In genomic region chr21:46322351-46323226, GRCh38 we compare ENCODE assay signal across 8 cellular contexts. TPM values are rescaled to one million over a fixed set of nuclear protein-coding genes. Genes with fewer than 3 reads are reported as not detected.
A peak's percentile ranks its signal among the peaks of the same experiment; 100 is the strongest.
DNase-seq lines count a peak whose midpoint lies in the region; ATAC-seq and TF ChIP-seq lines count a peak whose summit lies in the region.

No MANE protein-coding gene starts in this region.

- H4K20me1 ChIP-seq in IMR-90 (ENCODE audit: insufficient read depth, low read length): peaks cover 13% of the 10 kb centered on the region

- H4K5ac ChIP-seq in IMR-90 (ENCODE audit: low read depth, low read length): peak overlapping the region; percentile 50

- CTCF ChIA-PET in CD4-positive, alpha-beta memory T cell (lab: Charles Lee; ENCODE audit: partially characterized antibody): interaction anchor here (0.9 to 1.6 kb wide), 3 partner anchors 12 to 179 kb away, joined by 3 to 4 read pairs (median 4); no protein-coding TSS in a partner anchor
- CTCF ChIA-PET in IMR-90 (lab: Yijun Ruan, JAX): no interaction called here

- no peaks in the 10 kb centered on the region for H3K9me3 ChIP-seq in CD4-positive, alpha-beta memory T cell (ENCODE audit: control insufficient read depth in 1 of 2, low read length in 2 of 2)
- H3K9me3 ChIP-seq in IMR-90 (ENCODE audit: control insufficient read depth, insufficient read depth, low read length): no peaks in the 10 kb centered on the region
- no peaks in the 10 kb centered on the region for H3K9me3 ChIP-seq in iPS-15b (ENCODE audit: control insufficient read depth, insufficient read depth, low read length)

- peaks cover 10% of the 10 kb centered on the region; the same call in 1 of the 2 replicates for H3K9me1 ChIP-seq in IMR-90 (ENCODE audit: insufficient read depth, low read length)

- BruUV-seq in IMR-90 (replicated peaks; lab: Mats Ljungman, UMichigan): no TSS peak

- peak overlapping the region; percentile 93 for H2AFZ ChIP-seq in IMR-90 (replicated peaks; ENCODE audit: low read length, poor library complexity)

- H3K27me3 ChIP-seq in CD4-positive, alpha-beta memory T cell (ENCODE audit: insufficient read depth, low read length): no peaks in the 10 kb centered on the region
- H3K27me3 ChIP-seq in IMR-90 (ENCODE audit: control insufficient read depth, insufficient read depth, low read length): no peaks in the 10 kb centered on the region
- H3K27me3 ChIP-seq in iPS-15b (ENCODE audit: control insufficient read depth, insufficient read depth, low read length): no peaks in the 10 kb centered on the region

- peaks cover 25 to 61% of the 10 kb centered on the region in 2 experiments for H3K79me1 ChIP-seq in IMR-90 (ENCODE audit: low read depth in 1 of 2, low read length in 2 of 2)

- no peak overlapping the region; the same call in 2 of the 3 replicates for H2BK15ac ChIP-seq in IMR-90 (ENCODE audit: low read depth, low read length)

- 1% methylated on average over 18 of the region's 50 CpGs; no CpG with 5 or more reads in 1 of the 2 experiments for WGBS in IMR-90 (ENCODE audit: extremely low coverage in 2 of 2, insufficient read length in 1 of 2), 2 experiments

- no peak overlapping the region for H3K18ac ChIP-seq in IMR-90 (ENCODE audit: low read depth, low read length)

- H3K36me3 ChIP-seq in CD4-positive, alpha-beta memory T cell (ENCODE audit: insufficient read depth, low read length): no peaks in the 10 kb centered on the region
- H3K36me3 ChIP-seq in IMR-90 (ENCODE audit: control insufficient read depth, insufficient read depth, low read length) (peaks cover under 1% of the 10 kb centered on the region), iPS-15b (ENCODE audit: control insufficient read depth, insufficient read depth, low read length) (peaks cover 8% of the 10 kb centered on the region)

- H3K4me1 Mint-ChIP-seq in CD4-positive, alpha-beta memory T cell: peaks cover 15 to 44% (median 28%) of the 10 kb centered on the region in 4 donors
- H3K4me1 Mint-ChIP-seq in activated T-helper 17 cell treated with anti-CD3 and anti-CD28 coated beads, Interleukin-2, amount 50 U/mL, for 72 hours: peaks cover 25% of the 10 kb centered on the region

- peak overlapping the region; percentile 73 to 93 for H3K4me3 ChIP-seq in CD4-positive, alpha-beta memory T cell (ENCODE audit: low read length in 2 of 2)
- peak overlapping the region; percentile 73 for H3K4me3 ChIP-seq in IMR-90 (ENCODE audit: insufficient read depth, low read depth, low read length)
- H3K4me3 ChIP-seq in iPS-15b (ENCODE audit: low read depth, low read length): peak overlapping the region; percentile 93

- peaks cover 0 to 2% (median 0%) of the 10 kb centered on the region in 8 donors for H3K9me3 Mint-ChIP-seq in CD4-positive, alpha-beta memory T cell
- no peaks in the 10 kb centered on the region for H3K9me3 Mint-ChIP-seq in activated T-helper 17 cell treated with anti-CD3 and anti-CD28 coated beads, Interleukin-2, amount 50 U/mL, for 72 hours

- intact Hi-C loops in CD4-positive, alpha-beta memory T cell (cut with micrococcal nuclease): loop anchor here (10.0 kb wide), 1 partner anchor 348 kb away; no protein-coding TSS in a partner anchor
- intact Hi-C loops in IMR-90 (cut with micrococcal nuclease): loop anchor here (1.0 to 10.0 kb wide), 2 partner anchors 36 to 348 kb away; partner anchors contain the start of gene YBEY

- peak in 3 of 5 donors; percentile 5 to 11 (median 6) for DNase-seq in CD4-positive, alpha-beta memory T cell
- peak; percentile 47 for DNase-seq in IMR-90
- DNase-seq in stimulated activated CD4-positive, alpha-beta T cell treated with anti-CD3 and anti-CD28 coated beads, Interleukin-2, amount 100 ng/mL, for 24 hours: peak; percentile 22 to 38

- H2BK120ac ChIP-seq in IMR-90 (ENCODE audit: low read depth, low read length): peak overlapping the region; percentile 25; the same call in 1 of the 2 replicates

- H2AK5ac ChIP-seq in IMR-90 (ENCODE audit: low read depth, low read length): peak overlapping the region; percentile 76

- no peak for ATAC-seq in IMR-90 (ENCODE audit: low read depth)
- ATAC-seq in activated T-helper 17 cell treated with anti-CD3 and anti-CD28 coated beads, Interleukin-2, amount 50 U/mL, for 72 hours (replicated peaks): no peak
- no peak for ATAC-seq in GM19324 (IDR thresholded peaks at IDR 0.05; ENCODE audit: low FRiP score, unreplicated experiment)
- ATAC-seq in GM21528 (IDR thresholded peaks at IDR 0.05; ENCODE audit: low FRiP score, unreplicated experiment): no peak
- no peak for ATAC-seq in HG02623 (IDR thresholded peaks at IDR 0.05; ENCODE audit: unreplicated experiment)

- peak overlapping the region; percentile 53 for H4K91ac ChIP-seq in IMR-90 (ENCODE audit: insufficient read depth, low read depth, low read length)

- peak overlapping the region; percentile 80 for H3K4ac ChIP-seq in IMR-90 (ENCODE audit: low read depth, low read length)

- TF ChIP-seq POLR2A in IMR-90 (IDR thresholded peaks at IDR 0.05; ENCODE audit: low read depth, low read length): no peak

- H3K9ac ChIP-seq in IMR-90 (ENCODE audit: low read depth, low read length) (peak overlapping the region; percentile 54), iPS-15b (ENCODE audit: low read depth, low read length) (peak overlapping the region; percentile 94)

- H3K56ac ChIP-seq in IMR-90 (ENCODE audit: extremely low read depth, insufficient read depth, low read length): peak overlapping the region; percentile 77

- in situ Hi-C loops in IMR-90 (cut with MboI; ENCODE audit: low sequenced_read_pairs): no loop called here

- H2BK20ac ChIP-seq in IMR-90 (ENCODE audit: low read depth, low read length): no peak overlapping the region

- peak overlapping the region in 6 of 7 donors; percentile 31 to 91 (median 78) for H3K27ac Mint-ChIP-seq in CD4-positive, alpha-beta memory T cell
- H3K27ac Mint-ChIP-seq in activated T-helper 17 cell treated with anti-CD3 and anti-CD28 coated beads, Interleukin-2, amount 50 U/mL, for 72 hours: peak overlapping the region; percentile 91

- H3K4me1 ChIP-seq in CD4-positive, alpha-beta memory T cell (ENCODE audit: insufficient read depth, low read length): peaks cover 28% of the 10 kb centered on the region
- H3K4me1 ChIP-seq in IMR-90 (ENCODE audit: control insufficient read depth, insufficient read depth, low read length): peaks cover 11% of the 10 kb centered on the region
- H3K4me1 ChIP-seq in iPS-15b (ENCODE audit: control insufficient read depth, insufficient read depth, low read length): peaks cover 4% of the 10 kb centered on the region

- TF ChIP-seq CTCF in IMR-90 (conservative IDR thresholded peaks at IDR 0.05; ENCODE audit: low read depth, low read length): no peak

- H3K4me3 Mint-ChIP-seq in CD4-positive, alpha-beta memory T cell: peak overlapping the region; percentile 88 to 98 (median 96)
- H3K4me3 Mint-ChIP-seq in activated T-helper 17 cell treated with anti-CD3 and anti-CD28 coated beads, Interleukin-2, amount 50 U/mL, for 72 hours: peak overlapping the region; percentile 92

- H3K27me3 Mint-ChIP-seq in CD4-positive, alpha-beta memory T cell: no peaks in the 10 kb centered on the region
- H3K27me3 Mint-ChIP-seq in activated T-helper 17 cell treated with anti-CD3 and anti-CD28 coated beads, Interleukin-2, amount 50 U/mL, for 72 hours: no peaks in the 10 kb centered on the region

- dilution Hi-C loops in IMR-90 (cut with HindIII; ENCODE audit: low sequenced_read_pairs, unreplicated experiment): no loop called here

- no peak; the same call in 1 of the 2 replicates for TF ChIP-seq RAD21 in IMR-90 (IDR thresholded peaks at IDR 0.05; ENCODE audit: low read length)

- peak overlapping the region; percentile 63 for H3K4me2 ChIP-seq in IMR-90 (ENCODE audit: low read depth, low read length)

- H2AK9ac ChIP-seq in IMR-90 (replicated peaks; ENCODE audit: low read depth, low read length, poor library complexity): peak overlapping the region; percentile 97

- peak overlapping the region; percentile 57 to 86 for H4K8ac ChIP-seq in IMR-90 (ENCODE audit: low read depth in 2 of 2, low read length in 2 of 2)

- POLR2A ChIA-PET in CD4-positive, alpha-beta memory T cell (lab: Charles Lee; ENCODE audit: partially characterized antibody): interaction anchor here (0.6 to 1.8 kb wide), 5 partner anchors 26 to 137 kb away, joined by 3 to 16 read pairs (median 4); partner anchors contain the start of genes MCM3AP and YBEY
- POLR2A ChIA-PET in IMR-90 (lab: Charles Lee; ENCODE audit: unreplicated experiment): no interaction called here

- H3K36me3 Mint-ChIP-seq in CD4-positive, alpha-beta memory T cell: peaks cover 4 to 15% of the 10 kb centered on the region in 2 donors
- H3K36me3 Mint-ChIP-seq in activated T-helper 17 cell treated with anti-CD3 and anti-CD28 coated beads, Interleukin-2, amount 50 U/mL, for 72 hours (ENCODE audit: low read depth): peaks cover 36% of the 10 kb centered on the region

- H2BK5ac ChIP-seq in IMR-90 (ENCODE audit: low read depth, low read length, poor library complexity, severe bottlenecking): peak overlapping the region; percentile 31

- H3K27ac ChIP-seq in CD4-positive, alpha-beta memory T cell (ENCODE audit: low read depth, low read length): peak overlapping the region; percentile 94
- peak overlapping the region; percentile 59 for H3K27ac ChIP-seq in IMR-90 (ENCODE audit: insufficient read depth, low read length)

- peak overlapping the region; percentile 93 for H3K23ac ChIP-seq in IMR-90 (ENCODE audit: low read depth, low read length)

- peak overlapping the region; percentile 91 for H3K14ac ChIP-seq in IMR-90 (replicated peaks; ENCODE audit: low read depth, low read length)

RNA-seq across cellular contexts. Expression of gene C21orf58, which starts 1.1 kb away (rescaled TPM):
- total RNA-seq in CD4-positive, alpha-beta memory T cell: 1 to 10 TPM; 8.2 to 9.4 TPM
- 1 to 10 TPM in 1 of 2 donors, under 1 TPM in 1; 0.35 to 1.1 TPM for polyA plus RNA-seq in CD4-positive, alpha-beta memory T cell
- 2.5 and 2.7 TPM in 2 replicates for total RNA-seq in IMR-90 (2012; rRNA removed)
- 5.3 and 6.2 TPM in 2 replicates for polyA plus RNA-seq in IMR-90 (2012; rRNA removed)
- 2.8 and 3.1 TPM in 2 replicates for polyA plus RNA-seq in IMR-90 (2012; cell fraction: cytosol; rRNA removed)
- polyA plus RNA-seq in IMR-90 (2012; cell fraction: nucleus; rRNA removed; ENCODE audit: low replicate concordance): 20.8 and 32.3 TPM in 2 replicates
- 10 to 100 TPM; 21.4 to 24.3 TPM for total RNA-seq in activated T-helper 17 cell treated with anti-CD3 and anti-CD28 coated beads, Interleukin-2, amount 50 U/mL, for 72 hours

RNA-seq across cellular contexts. Expression of gene PCNT, which starts 1.4 kb away (rescaled TPM):
- 10 to 100 TPM; 46.9 to 52.1 TPM for total RNA-seq in CD4-positive, alpha-beta memory T cell
- 10 to 100 TPM in 1 of 2 donors, 1 to 10 TPM in 1; 2.0 to 25.2 TPM for polyA plus RNA-seq in CD4-positive, alpha-beta memory T cell
- 10.0 and 14.2 TPM in 2 replicates for total RNA-seq in IMR-90 (2012; rRNA removed)
- polyA plus RNA-seq in IMR-90 (2012; rRNA removed): 19.4 and 19.5 TPM in 2 replicates
- polyA plus RNA-seq in IMR-90 (2012; cell fraction: cytosol; rRNA removed): 7.2 and 7.8 TPM in 2 replicates
- polyA plus RNA-seq in IMR-90 (2012; cell fraction: nucleus; rRNA removed; ENCODE audit: low replicate concordance): 49.9 and 70.7 TPM in 2 replicates
- total RNA-seq in activated T-helper 17 cell treated with anti-CD3 and anti-CD28 coated beads, Interleukin-2, amount 50 U/mL, for 72 hours: 10 to 100 TPM; 44.8 to 70.9 TPM

RNA-seq across cellular contexts. Expression of gene YBEY, which starts 36.4 kb away (rescaled TPM):
- total RNA-seq in CD4-positive, alpha-beta memory T cell: 10 to 100 TPM; 11.5 to 14.7 TPM
- polyA plus RNA-seq in CD4-positive, alpha-beta memory T cell: 10 to 100 TPM; 15.5 to 18.9 TPM
- 5.9 and 7.8 TPM in 2 replicates for total RNA-seq in IMR-90 (2012; rRNA removed)
- 22.1 and 26.2 TPM in 2 replicates for polyA plus RNA-seq in IMR-90 (2012; rRNA removed)
- 8.8 and 10.5 TPM in 2 replicates for polyA plus RNA-seq in IMR-90 (2012; cell fraction: cytosol; rRNA removed)
- polyA plus RNA-seq in IMR-90 (2012; cell fraction: nucleus; rRNA removed; ENCODE audit: low replicate concordance): 4.2 and 16.5 TPM in 2 replicates
- 10 to 100 TPM in 1 of 2 donors, 1 to 10 TPM in 1; 7.0 to 14.8 TPM for total RNA-seq in activated T-helper 17 cell treated with anti-CD3 and anti-CD28 coated beads, Interleukin-2, amount 50 U/mL, for 72 hours

RNA-seq across cellular contexts. Expression of gene MCM3AP, which starts 37.2 kb away (rescaled TPM):
- total RNA-seq in CD4-positive, alpha-beta memory T cell: 100 to 1,000 TPM; 155 to 168 TPM
- polyA plus RNA-seq in CD4-positive, alpha-beta memory T cell: 10 to 100 TPM; 14.9 to 45.6 TPM
- 63.1 and 67.5 TPM in 2 replicates for total RNA-seq in IMR-90 (2012; rRNA removed)
- 40.3 and 46.5 TPM in 2 replicates for polyA plus RNA-seq in IMR-90 (2012; rRNA removed)
- 24.7 and 30.3 TPM in 2 replicates for polyA plus RNA-seq in IMR-90 (2012; cell fraction: cytosol; rRNA removed)
- 121 and 171 TPM in 2 replicates for polyA plus RNA-seq in IMR-90 (2012; cell fraction: nucleus; rRNA removed; ENCODE audit: low replicate concordance)
- total RNA-seq in activated T-helper 17 cell treated with anti-CD3 and anti-CD28 coated beads, Interleukin-2, amount 50 U/mL, for 72 hours: 100 to 1,000 TPM; 105 to 118 TPM
